10 cellular contexts compared by ENCODE assay signal in genomic region chr19:3698386-3698950, GRCh38. TPM values are rescaled to one million over a fixed set of nuclear protein-coding genes. Genes with fewer than 3 reads are reported as not detected.
DNase-seq lines count a peak whose midpoint lies in the region; ATAC-seq and TF ChIP-seq lines count a peak whose summit lies in the region.
"Had no signal": no experiment of that assay in that cellular context is flagged by ENCODE, and none has a peak within 500 bp of the region (broad histone marks: within the 10 kb centered on the region; RNA-seq: fewer than 3 reads in every experiment).

No MANE protein-coding gene starts in this region.

- no peaks in the 10 kb centered on the region for H3K27me3 Mint-ChIP-seq in activated CD4-positive, alpha-beta T cell treated with anti-CD3 and anti-CD28 coated beads for 36 hours
- no peaks in the 10 kb centered on the region for H3K27me3 Mint-ChIP-seq in T-helper 17 cell
- no peaks in the 10 kb centered on the region for H3K27me3 Mint-ChIP-seq in stimulated activated naive CD8-positive, alpha-beta T cell treated with anti-CD3 and anti-CD28 coated beads, Interleukin-15, amount 100 ng/mL, for 72 hours

- POLR2A ChIA-PET in activated CD4-positive, alpha-beta T cell treated with anti-CD3 and anti-CD28 coated beads for 36 hours (lab: Charles Lee) = no interaction called here

- no peaks in the 10 kb centered on the region for H3K27me3 ChIP-seq in SJCRH30
- H3K27me3 ChIP-seq: neutrophil had no signal

- no peaks in the 10 kb centered on the region for H3K9me3 ChIP-seq in T-helper 17 cell (ENCODE audit: control insufficient read depth, low read length, poor library complexity, severe bottlenecking)
- no peaks in the 10 kb centered on the region for H3K9me3 ChIP-seq in SJCRH30 (replicated peaks)
- H3K9me3 ChIP-seq: neutrophil had no signal

- H3K27ac Mint-ChIP-seq in activated CD4-positive, alpha-beta T cell treated with anti-CD3 and anti-CD28 coated beads for 36 hours = peak overlapping the region; percentile 19
- H3K27ac Mint-ChIP-seq in T-helper 17 cell = no peak overlapping the region
- H3K27ac Mint-ChIP-seq in stimulated activated naive CD8-positive, alpha-beta T cell treated with anti-CD3 and anti-CD28 coated beads, Interleukin-15, amount 100 ng/mL, for 72 hours = peak overlapping the region in 1 of 2 donors; percentile 78

- peak overlapping the region; percentile 87 for H3K4me3 Mint-ChIP-seq in activated CD4-positive, alpha-beta T cell treated with anti-CD3 and anti-CD28 coated beads for 36 hours
- peak overlapping the region; percentile 70 for H3K4me3 Mint-ChIP-seq in T-helper 17 cell
- H3K4me3 Mint-ChIP-seq in stimulated activated naive CD8-positive, alpha-beta T cell treated with anti-CD3 and anti-CD28 coated beads, Interleukin-15, amount 100 ng/mL, for 72 hours = peak overlapping the region; percentile 68 to 72

- no peaks in the 10 kb centered on the region for H3K9me3 Mint-ChIP-seq in activated CD4-positive, alpha-beta T cell treated with anti-CD3 and anti-CD28 coated beads for 36 hours (ENCODE audit: low read depth)
- no peaks in the 10 kb centered on the region for H3K9me3 Mint-ChIP-seq in stimulated activated naive CD8-positive, alpha-beta T cell treated with anti-CD3 and anti-CD28 coated beads, Interleukin-15, amount 100 ng/mL, for 72 hours

- CTCF ChIA-PET in activated CD4-positive, alpha-beta T cell treated with anti-CD3 and anti-CD28 coated beads for 36 hours (lab: Charles Lee) = interaction anchor here (0.6 to 2.6 kb wide), 5 partner anchors 8 to 200 kb away, joined by 4 to 18 read pairs (median 6); no protein-coding TSS in a partner anchor

- ATAC-seq in activated CD4-positive, alpha-beta T cell treated with anti-CD3 and anti-CD28 coated beads for 36 hours = no peak
- ATAC-seq in T-helper 17 cell = no peak
- no peak for ATAC-seq in stimulated activated naive CD8-positive, alpha-beta T cell treated with anti-CD3 and anti-CD28 coated beads, Interleukin-15, amount 100 ng/mL, for 72 hours

- H3K4me1 Mint-ChIP-seq in activated CD4-positive, alpha-beta T cell treated with anti-CD3 and anti-CD28 coated beads for 36 hours = peaks cover 17% of the 10 kb centered on the region
- H3K4me1 Mint-ChIP-seq in T-helper 17 cell = peaks cover 21% of the 10 kb centered on the region
- peaks cover 50% of the 10 kb centered on the region for H3K4me1 Mint-ChIP-seq in stimulated activated naive CD8-positive, alpha-beta T cell treated with anti-CD3 and anti-CD28 coated beads, Interleukin-15, amount 100 ng/mL, for 72 hours

- H3K36me3 Mint-ChIP-seq in activated CD4-positive, alpha-beta T cell treated with anti-CD3 and anti-CD28 coated beads for 36 hours (ENCODE audit: low read depth) = no peaks in the 10 kb centered on the region
- no peaks in the 10 kb centered on the region for H3K36me3 Mint-ChIP-seq in T-helper 17 cell (ENCODE audit: low read depth)

- H3K36me3 ChIP-seq in SJCRH30 = no peaks in the 10 kb centered on the region

- no peak for DNase-seq in activated CD4-positive, alpha-beta T cell treated with anti-CD3 and anti-CD28 coated beads for 36 hours
- no peak for DNase-seq in activated CD4-positive, alpha-beta T cell treated with anti-CD3 and anti-CD28 coated beads, Interleukin-2, amount 50 U/mL, for 48 hours
- DNase-seq in T-helper 17 cell (no peak), fibroblast of villous mesenchyme (ENCODE audit: low read depth) (peak; percentile 47), NCI-H2196 treated with DMSO at 0.1 percent for 48 hours (lab: John Stamatoyannopoulos, UW; ENCODE audit: unreplicated experiment) (no peak), SJCRH30 (no peak), NCI-H1694 treated with DMSO at 0.1 percent for 48 hours (lab: John Stamatoyannopoulos, UW) (no peak)
- DNase-seq in stimulated activated naive CD8-positive, alpha-beta T cell treated with anti-CD3 and anti-CD28 coated beads, Interleukin-15, amount 100 ng/mL, for 72 hours = no peak

- TF ChIP-seq CTCF in fibroblast of villous mesenchyme (IDR thresholded peaks at IDR 0.05; ENCODE audit: insufficient read depth, low read depth, low read length) = no peak

- intact Hi-C loops in activated CD4-positive, alpha-beta T cell treated with anti-CD3 and anti-CD28 coated beads for 36 hours (cut with DNase I, micrococcal nuclease) = no loop called here

- no peak overlapping the region for H3K27ac ChIP-seq in SJCRH30
- H3K27ac ChIP-seq: KMS-11 had no signal

- H3K4me1 ChIP-seq in SJCRH30 = peaks cover 3% of the 10 kb centered on the region; the same call in 1 of the 2 replicates

- H3K4me3 ChIP-seq in fibroblast of villous mesenchyme (ENCODE audit: low read depth, low read length) (peak overlapping the region; percentile 78), SJCRH30 (no peak overlapping the region)

RNA-seq across cellular contexts. Expression of gene PIP5K1C, which starts 1.8 kb away (rescaled TPM):
- total RNA-seq in activated CD4-positive, alpha-beta T cell treated with anti-CD3 and anti-CD28 coated beads for 36 hours = 10 to 100 TPM; 14.6 to 15.3 TPM
- total RNA-seq in T-helper 17 cell (10 to 100 TPM; 21.7 to 23.7 TPM), fibroblast of villous mesenchyme (40.6 and 46.2 TPM in 2 replicates)
- total RNA-seq in SJCRH30 (2014; rRNA removed; shearing (Covaris generic)) = 11.8 and 12.2 TPM in 2 replicates

RNA-seq across cellular contexts. Expression of gene TJP3, which starts 9.7 kb away (rescaled TPM):
- total RNA-seq in activated CD4-positive, alpha-beta T cell treated with anti-CD3 and anti-CD28 coated beads for 36 hours = 1 to 10 TPM; 1.0 to 2.7 TPM
- total RNA-seq in T-helper 17 cell (10 to 100 TPM; 13.4 to 14.2 TPM), fibroblast of villous mesenchyme (not detected in 2 replicates)
- total RNA-seq in SJCRH30 (2014; rRNA removed; shearing (Covaris generic)) = not detected in 2 replicates
